ENCODE assay signal across 1 cellular context in the genomic region with DNA sequence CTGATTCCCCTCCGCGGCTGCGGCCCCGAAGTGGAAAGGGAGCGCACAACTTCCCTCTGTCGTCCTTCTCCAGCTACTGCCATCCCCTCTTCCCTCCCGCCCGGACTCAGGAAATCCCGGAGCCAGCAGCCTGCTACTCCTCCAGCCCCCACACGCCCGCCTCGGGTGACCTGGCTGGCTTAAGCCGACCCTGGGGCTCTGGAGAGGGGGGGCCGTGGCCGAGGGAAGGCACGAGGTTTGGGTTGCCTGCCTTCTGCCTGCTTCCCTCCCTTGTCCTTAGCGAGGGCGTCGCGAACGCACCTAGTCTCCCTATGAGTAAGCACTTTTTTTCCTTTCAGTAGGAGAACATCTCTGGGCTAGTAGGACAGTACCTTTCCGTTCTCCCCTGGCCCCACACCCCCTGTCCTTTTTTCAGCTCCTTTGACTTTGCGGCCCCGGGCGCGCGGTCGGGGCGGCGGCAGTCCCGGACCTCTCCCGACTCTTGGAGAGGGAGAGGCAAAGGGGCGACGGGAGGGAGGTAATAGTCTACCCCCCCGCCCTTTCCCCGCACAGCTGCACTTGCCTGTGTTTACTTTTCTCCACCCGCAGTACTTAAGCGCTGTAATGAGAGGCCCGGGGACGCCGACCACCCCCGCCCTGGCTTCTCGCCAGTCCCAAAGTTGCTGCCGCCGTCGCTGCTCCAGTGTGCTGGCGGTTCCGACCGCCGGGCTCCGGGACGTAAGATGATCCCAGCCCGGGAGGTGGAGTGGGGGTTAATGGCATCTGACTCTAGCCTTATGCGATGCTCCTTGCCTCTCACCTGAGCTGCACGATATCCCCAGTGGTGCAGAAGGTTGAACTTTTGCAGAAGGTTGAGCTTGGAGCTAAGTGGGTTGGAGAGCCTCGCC.
TF ChIP-seq lines count a peak whose summit lies in the region.

No MANE protein-coding gene starts in this region.

TF ChIP-seq in HEK293, 187 proteins besides CTCF, POLR2A, EP300 and RAD21 (continued from another document and continues in another):
- TF ChIP-seq, protein P1, sequence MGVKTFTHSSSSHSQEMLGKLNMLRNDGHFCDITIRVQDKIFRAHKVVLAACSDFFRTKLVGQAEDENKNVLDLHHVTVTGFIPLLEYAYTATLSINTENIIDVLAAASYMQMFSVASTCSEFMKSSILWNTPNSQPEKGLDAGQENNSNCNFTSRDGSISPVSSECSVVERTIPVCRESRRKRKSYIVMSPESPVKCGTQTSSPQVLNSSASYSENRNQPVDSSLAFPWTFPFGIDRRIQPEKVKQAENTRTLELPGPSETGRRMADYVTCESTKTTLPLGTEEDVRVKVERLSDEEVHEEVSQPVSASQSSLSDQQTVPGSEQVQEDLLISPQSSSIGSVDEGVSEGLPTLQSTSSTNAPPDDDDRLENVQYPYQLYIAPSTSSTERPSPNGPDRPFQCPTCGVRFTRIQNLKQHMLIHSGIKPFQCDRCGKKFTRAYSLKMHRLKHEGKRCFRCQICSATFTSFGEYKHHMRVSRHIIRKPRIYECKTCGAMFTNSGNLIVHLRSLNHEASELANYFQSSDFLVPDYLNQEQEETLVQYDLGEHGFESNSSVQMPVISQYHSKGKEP (tag by site-specific recombination; IDR thresholded peaks at IDR 0.05) = peak; percentile 39
- no peak for TF ChIP-seq ZNF214 (tag by site-specific recombination; IDR thresholded peaks at IDR 0.05; ENCODE audit: borderline replicate concordance)
- no peak for TF ChIP-seq ZNF324 (tag by site-specific recombination; IDR thresholded peaks at IDR 0.05)
- no peak for TF ChIP-seq TCF7L2 (IDR thresholded peaks at IDR 0.05; ENCODE audit: borderline replicate concordance, low read depth, low read length)
- TF ChIP-seq ZSCAN23 (tag by site-specific recombination; IDR thresholded peaks at IDR 0.05) = no peak
- TF ChIP-seq MEIS1 (CRISPR knock-in tag; IDR thresholded peaks at IDR 0.05; ENCODE audit: borderline replicate concordance) = no peak; the same call in 1 of the 2 replicates
- TF ChIP-seq ZNF677 (tag by site-specific recombination; IDR thresholded peaks at IDR 0.05) = no peak
- TF ChIP-seq ZNF292 (tag by site-specific recombination; IDR thresholded peaks at IDR 0.05; ENCODE audit: borderline replicate concordance, low read depth) = no peak
- TF ChIP-seq ZNF701 (tag by site-specific recombination; IDR thresholded peaks at IDR 0.05) = no peak
- TF ChIP-seq ZNF169 (tag by site-specific recombination; IDR thresholded peaks at IDR 0.05) = no peak
- no peak for TF ChIP-seq ZNF121 (tag by site-specific recombination; IDR thresholded peaks at IDR 0.05)
- TF ChIP-seq, protein P2, sequence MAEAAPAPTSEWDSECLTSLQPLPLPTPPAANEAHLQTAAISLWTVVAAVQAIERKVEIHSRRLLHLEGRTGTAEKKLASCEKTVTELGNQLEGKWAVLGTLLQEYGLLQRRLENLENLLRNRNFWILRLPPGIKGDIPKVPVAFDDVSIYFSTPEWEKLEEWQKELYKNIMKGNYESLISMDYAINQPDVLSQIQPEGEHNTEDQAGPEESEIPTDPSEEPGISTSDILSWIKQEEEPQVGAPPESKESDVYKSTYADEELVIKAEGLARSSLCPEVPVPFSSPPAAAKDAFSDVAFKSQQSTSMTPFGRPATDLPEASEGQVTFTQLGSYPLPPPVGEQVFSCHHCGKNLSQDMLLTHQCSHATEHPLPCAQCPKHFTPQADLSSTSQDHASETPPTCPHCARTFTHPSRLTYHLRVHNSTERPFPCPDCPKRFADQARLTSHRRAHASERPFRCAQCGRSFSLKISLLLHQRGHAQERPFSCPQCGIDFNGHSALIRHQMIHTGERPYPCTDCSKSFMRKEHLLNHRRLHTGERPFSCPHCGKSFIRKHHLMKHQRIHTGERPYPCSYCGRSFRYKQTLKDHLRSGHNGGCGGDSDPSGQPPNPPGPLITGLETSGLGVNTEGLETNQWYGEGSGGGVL (tag by site-specific recombination; IDR thresholded peaks at IDR 0.05) = peak; percentile 95
- TF ChIP-seq BCL11B (tag by site-specific recombination; IDR thresholded peaks at IDR 0.05; ENCODE audit: low read depth) = no peak
- TF ChIP-seq ZNF354C (tag by site-specific recombination; IDR thresholded peaks at IDR 0.05; ENCODE audit: borderline replicate concordance, low read depth) = no peak
- TF ChIP-seq GLIS1 (tag by site-specific recombination; IDR thresholded peaks at IDR 0.05) = peak; percentile 94
- TF ChIP-seq ZXDB (tag by site-specific recombination; IDR thresholded peaks at IDR 0.05) = peak; percentile 49
- TF ChIP-seq, protein P3, sequence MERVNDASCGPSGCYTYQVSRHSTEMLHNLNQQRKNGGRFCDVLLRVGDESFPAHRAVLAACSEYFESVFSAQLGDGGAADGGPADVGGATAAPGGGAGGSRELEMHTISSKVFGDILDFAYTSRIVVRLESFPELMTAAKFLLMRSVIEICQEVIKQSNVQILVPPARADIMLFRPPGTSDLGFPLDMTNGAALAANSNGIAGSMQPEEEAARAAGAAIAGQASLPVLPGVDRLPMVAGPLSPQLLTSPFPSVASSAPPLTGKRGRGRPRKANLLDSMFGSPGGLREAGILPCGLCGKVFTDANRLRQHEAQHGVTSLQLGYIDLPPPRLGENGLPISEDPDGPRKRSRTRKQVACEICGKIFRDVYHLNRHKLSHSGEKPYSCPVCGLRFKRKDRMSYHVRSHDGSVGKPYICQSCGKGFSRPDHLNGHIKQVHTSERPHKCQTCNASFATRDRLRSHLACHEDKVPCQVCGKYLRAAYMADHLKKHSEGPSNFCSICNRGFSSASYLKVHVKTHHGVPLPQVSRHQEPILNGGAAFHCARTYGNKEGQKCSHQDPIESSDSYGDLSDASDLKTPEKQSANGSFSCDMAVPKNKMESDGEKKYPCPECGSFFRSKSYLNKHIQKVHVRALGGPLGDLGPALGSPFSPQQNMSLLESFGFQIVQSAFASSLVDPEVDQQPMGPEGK (tag by site-specific recombination; IDR thresholded peaks at IDR 0.05) = peak; percentile 49
- no peak for TF ChIP-seq ZNF138 (tag by site-specific recombination; IDR thresholded peaks at IDR 0.05; ENCODE audit: borderline replicate concordance)
- TF ChIP-seq, protein P4, sequence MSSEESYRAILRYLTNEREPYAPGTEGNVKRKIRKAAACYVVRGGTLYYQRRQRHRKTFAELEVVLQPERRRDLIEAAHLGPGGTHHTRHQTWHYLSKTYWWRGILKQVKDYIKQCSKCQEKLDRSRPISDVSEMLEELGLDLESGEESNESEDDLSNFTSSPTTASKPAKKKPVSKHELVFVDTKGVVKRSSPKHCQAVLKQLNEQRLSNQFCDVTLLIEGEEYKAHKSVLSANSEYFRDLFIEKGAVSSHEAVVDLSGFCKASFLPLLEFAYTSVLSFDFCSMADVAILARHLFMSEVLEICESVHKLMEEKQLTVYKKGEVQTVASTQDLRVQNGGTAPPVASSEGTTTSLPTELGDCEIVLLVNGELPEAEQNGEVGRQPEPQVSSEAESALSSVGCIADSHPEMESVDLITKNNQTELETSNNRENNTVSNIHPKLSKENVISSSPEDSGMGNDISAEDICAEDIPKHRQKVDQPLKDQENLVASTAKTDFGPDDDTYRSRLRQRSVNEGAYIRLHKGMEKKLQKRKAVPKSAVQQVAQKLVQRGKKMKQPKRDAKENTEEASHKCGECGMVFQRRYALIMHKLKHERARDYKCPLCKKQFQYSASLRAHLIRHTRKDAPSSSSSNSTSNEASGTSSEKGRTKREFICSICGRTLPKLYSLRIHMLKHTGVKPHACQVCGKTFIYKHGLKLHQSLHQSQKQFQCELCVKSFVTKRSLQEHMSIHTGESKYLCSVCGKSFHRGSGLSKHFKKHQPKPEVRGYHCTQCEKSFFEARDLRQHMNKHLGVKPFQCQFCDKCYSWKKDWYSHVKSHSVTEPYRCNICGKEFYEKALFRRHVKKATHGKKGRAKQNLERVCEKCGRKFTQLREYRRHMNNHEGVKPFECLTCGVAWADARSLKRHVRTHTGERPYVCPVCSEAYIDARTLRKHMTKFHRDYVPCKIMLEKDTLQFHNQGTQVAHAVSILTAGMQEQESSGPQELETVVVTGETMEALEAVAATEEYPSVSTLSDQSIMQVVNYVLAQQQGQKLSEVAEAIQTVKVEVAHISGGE (tag by site-specific recombination; conservative IDR thresholded peaks at IDR 0.05; ENCODE audit: low read depth) = no peak
- TF ChIP-seq, protein P5, sequence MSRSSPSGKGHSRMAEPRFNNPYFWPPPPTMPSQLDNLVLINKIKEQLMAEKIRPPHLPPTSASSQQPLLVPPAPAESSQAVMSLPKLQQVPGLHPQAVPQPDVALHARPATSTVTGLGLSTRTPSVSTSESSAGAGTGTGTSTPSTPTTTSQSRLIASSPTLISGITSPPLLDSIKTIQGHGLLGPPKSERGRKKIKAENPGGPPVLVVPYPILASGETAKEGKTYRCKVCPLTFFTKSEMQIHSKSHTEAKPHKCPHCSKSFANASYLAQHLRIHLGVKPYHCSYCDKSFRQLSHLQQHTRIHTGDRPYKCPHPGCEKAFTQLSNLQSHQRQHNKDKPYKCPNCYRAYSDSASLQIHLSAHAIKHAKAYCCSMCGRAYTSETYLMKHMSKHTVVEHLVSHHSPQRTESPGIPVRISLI (tag by site-specific recombination; IDR thresholded peaks at IDR 0.05) = no peak
- no peak for TF ChIP-seq ZNF37A (tag by site-specific recombination; IDR thresholded peaks at IDR 0.05)
- no peak for TF ChIP-seq ZNF555 (tag by site-specific recombination; conservative IDR thresholded peaks at IDR 0.05)
- peak; percentile 54; the same call in 1 of the 2 replicates for TF ChIP-seq ZNF596 (tag by site-specific recombination; IDR thresholded peaks at IDR 0.05)
- TF ChIP-seq ZNF335 (tag by site-specific recombination; conservative IDR thresholded peaks at IDR 0.05) = peak; percentile 93
- TF ChIP-seq SP3 (tag by site-specific recombination; IDR thresholded peaks at IDR 0.05) = no peak
- TF ChIP-seq ZNF48 (tag by site-specific recombination; IDR thresholded peaks at IDR 0.05) = no peak
- TF ChIP-seq ZNF211 (tag by site-specific recombination; IDR thresholded peaks at IDR 0.05; ENCODE audit: low read depth) = no peak
- TF ChIP-seq ZNF366 (tag by site-specific recombination; conservative IDR thresholded peaks at IDR 0.05) = peak; percentile 45
- no peak; the same call in 1 of the 2 replicates for TF ChIP-seq ZBTB21 (tag by site-specific recombination; IDR thresholded peaks at IDR 0.05)
- no peak for TF ChIP-seq ZNF654 (tag by site-specific recombination; IDR thresholded peaks at IDR 0.05; ENCODE audit: low read depth)
- TF ChIP-seq ZNF658 (tag by site-specific recombination; IDR thresholded peaks at IDR 0.05) = no peak
- TF ChIP-seq, protein P6, sequence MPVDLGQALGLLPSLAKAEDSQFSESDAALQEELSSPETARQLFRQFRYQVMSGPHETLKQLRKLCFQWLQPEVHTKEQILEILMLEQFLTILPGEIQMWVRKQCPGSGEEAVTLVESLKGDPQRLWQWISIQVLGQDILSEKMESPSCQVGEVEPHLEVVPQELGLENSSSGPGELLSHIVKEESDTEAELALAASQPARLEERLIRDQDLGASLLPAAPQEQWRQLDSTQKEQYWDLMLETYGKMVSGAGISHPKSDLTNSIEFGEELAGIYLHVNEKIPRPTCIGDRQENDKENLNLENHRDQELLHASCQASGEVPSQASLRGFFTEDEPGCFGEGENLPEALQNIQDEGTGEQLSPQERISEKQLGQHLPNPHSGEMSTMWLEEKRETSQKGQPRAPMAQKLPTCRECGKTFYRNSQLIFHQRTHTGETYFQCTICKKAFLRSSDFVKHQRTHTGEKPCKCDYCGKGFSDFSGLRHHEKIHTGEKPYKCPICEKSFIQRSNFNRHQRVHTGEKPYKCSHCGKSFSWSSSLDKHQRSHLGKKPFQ (tag by site-specific recombination; IDR thresholded peaks at IDR 0.05) = no peak
- no peak for TF ChIP-seq ZSCAN16 (tag by site-specific recombination; IDR thresholded peaks at IDR 0.05)
- TF ChIP-seq ZSCAN30 (tag by site-specific recombination; IDR thresholded peaks at IDR 0.05) = no peak
- no peak for TF ChIP-seq ZNF623 (tag by site-specific recombination; IDR thresholded peaks at IDR 0.05)
- TF ChIP-seq ZNF830 (tag by site-specific recombination; IDR thresholded peaks at IDR 0.05; ENCODE audit: low read depth) = no peak
- peak; percentile 51; the same call in 1 of the 2 replicates for TF ChIP-seq ZEB2 (tag by site-specific recombination; IDR thresholded peaks at IDR 0.05)
- TF ChIP-seq ZBTB7A (tag by site-specific recombination; IDR thresholded peaks at IDR 0.05; ENCODE audit: low read depth) = no peak
- peak; percentile 37; the same call in 1 of the 2 replicates for TF ChIP-seq ZNF660 (tag by site-specific recombination; IDR thresholded peaks at IDR 0.05)
- TF ChIP-seq, protein P7, sequence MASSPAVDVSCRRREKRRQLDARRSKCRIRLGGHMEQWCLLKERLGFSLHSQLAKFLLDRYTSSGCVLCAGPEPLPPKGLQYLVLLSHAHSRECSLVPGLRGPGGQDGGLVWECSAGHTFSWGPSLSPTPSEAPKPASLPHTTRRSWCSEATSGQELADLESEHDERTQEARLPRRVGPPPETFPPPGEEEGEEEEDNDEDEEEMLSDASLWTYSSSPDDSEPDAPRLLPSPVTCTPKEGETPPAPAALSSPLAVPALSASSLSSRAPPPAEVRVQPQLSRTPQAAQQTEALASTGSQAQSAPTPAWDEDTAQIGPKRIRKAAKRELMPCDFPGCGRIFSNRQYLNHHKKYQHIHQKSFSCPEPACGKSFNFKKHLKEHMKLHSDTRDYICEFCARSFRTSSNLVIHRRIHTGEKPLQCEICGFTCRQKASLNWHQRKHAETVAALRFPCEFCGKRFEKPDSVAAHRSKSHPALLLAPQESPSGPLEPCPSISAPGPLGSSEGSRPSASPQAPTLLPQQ (tag by site-specific recombination; IDR thresholded peaks at IDR 0.05) = no peak
- no peak for TF ChIP-seq ZNF707 (tag by site-specific recombination; IDR thresholded peaks at IDR 0.05)
- peak; percentile 45; the same call in 1 of the 2 replicates for TF ChIP-seq FEZF1 (tag by site-specific recombination; IDR thresholded peaks at IDR 0.05)
- no peak for TF ChIP-seq ZBTB1 (tag by site-specific recombination; IDR thresholded peaks at IDR 0.05)
- TF ChIP-seq, protein P8, sequence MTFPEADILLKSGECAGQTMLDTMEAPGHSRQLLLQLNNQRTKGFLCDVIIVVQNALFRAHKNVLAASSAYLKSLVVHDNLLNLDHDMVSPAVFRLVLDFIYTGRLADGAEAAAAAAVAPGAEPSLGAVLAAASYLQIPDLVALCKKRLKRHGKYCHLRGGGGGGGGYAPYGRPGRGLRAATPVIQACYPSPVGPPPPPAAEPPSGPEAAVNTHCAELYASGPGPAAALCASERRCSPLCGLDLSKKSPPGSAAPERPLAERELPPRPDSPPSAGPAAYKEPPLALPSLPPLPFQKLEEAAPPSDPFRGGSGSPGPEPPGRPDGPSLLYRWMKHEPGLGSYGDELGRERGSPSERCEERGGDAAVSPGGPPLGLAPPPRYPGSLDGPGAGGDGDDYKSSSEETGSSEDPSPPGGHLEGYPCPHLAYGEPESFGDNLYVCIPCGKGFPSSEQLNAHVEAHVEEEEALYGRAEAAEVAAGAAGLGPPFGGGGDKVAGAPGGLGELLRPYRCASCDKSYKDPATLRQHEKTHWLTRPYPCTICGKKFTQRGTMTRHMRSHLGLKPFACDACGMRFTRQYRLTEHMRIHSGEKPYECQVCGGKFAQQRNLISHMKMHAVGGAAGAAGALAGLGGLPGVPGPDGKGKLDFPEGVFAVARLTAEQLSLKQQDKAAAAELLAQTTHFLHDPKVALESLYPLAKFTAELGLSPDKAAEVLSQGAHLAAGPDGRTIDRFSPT (tag by site-specific recombination; IDR thresholded peaks at IDR 0.05) = 0 out of 2 replicates have a peak, but pooled peaks have one; percentile 47
- TF ChIP-seq ZIC2 (tag by site-specific recombination; IDR thresholded peaks at IDR 0.05) = 0 out of 2 replicates have a peak, but pooled peaks have one; percentile 17
